1 cellular context compared by ENCODE assay signal in the genomic region with DNA sequence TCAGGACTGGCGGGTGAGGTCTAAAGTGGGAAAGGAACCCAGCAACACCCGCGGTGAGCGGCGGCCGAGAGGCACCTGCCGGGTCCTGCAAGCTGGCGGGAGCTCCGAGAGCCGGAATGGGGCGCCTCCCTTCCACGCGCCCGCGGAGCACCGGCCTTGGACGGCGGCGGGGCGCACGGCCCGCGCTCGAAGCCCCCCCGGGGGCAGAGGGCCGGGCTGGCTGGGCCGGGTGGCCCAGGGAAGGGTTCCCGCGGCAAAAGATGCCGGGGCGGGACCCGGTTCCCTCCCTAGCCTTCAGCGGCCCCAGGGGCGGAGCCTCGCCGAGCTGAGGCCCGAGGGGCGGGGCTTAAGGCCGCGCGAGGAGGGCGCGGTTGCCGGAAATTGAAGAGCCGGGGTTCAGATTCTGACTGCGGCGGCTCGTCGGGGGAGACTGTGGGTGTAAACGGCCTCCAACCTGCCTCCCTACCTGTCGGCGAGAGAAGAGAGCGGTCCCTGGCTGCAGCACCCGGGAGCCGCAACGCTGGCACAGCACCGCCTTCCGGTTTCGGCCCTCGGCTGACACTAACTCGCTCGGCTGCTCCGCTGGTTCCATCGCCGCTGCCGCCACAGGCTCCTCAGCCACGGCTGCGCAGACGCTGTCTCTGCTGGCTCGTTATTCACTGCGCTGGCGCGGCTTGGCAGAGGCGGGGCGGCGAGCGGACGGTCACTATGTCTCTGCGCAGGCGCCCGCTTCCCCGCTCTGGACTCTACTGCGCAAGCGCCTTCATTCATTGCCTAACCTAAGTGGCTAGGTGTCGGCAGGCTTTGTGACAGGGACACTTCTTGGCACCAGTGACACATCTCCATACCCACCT.
TF ChIP-seq lines count a peak whose summit lies in the region.

Gene RABIF (minus strand): TSS at position 643 of the 854 bp plus-strand sequence. CDS start 51 bp downstream, at position 592.

TF ChIP-seq in HepG2, 621 proteins besides CTCF, POLR2A, EP300 and RAD21 (continued from another document and continues in another):
- TF ChIP-seq, protein P1, sequence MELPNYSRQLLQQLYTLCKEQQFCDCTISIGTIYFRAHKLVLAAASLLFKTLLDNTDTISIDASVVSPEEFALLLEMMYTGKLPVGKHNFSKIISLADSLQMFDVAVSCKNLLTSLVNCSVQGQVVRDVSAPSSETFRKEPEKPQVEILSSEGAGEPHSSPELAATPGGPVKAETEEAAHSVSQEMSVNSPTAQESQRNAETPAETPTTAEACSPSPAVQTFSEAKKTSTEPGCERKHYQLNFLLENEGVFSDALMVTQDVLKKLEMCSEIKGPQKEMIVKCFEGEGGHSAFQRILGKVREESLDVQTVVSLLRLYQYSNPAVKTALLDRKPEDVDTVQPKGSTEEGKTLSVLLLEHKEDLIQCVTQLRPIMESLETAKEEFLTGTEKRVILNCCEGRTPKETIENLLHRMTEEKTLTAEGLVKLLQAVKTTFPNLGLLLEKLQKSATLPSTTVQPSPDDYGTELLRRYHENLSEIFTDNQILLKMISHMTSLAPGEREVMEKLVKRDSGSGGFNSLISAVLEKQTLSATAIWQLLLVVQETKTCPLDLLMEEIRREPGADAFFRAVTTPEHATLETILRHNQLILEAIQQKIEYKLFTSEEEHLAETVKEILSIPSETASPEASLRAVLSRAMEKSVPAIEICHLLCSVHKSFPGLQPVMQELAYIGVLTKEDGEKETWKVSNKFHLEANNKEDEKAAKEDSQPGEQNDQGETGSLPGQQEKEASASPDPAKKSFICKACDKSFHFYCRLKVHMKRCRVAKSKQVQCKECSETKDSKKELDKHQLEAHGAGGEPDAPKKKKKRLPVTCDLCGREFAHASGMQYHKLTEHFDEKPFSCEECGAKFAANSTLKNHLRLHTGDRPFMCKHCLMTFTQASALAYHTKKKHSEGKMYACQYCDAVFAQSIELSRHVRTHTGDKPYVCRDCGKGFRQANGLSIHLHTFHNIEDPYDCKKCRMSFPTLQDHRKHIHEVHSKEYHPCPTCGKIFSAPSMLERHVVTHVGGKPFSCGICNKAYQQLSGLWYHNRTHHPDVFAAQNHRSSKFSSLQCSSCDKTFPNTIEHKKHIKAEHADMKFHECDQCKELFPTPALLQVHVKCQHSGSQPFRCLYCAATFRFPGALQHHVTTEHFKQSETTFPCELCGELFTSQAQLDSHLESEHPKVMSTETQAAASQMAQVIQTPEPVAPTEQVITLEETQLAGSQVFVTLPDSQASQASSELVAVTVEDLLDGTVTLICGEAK (IDR thresholded peaks at IDR 0.05), result no peak
- TF ChIP-seq, protein P1 (CRISPR knock-in tag; IDR thresholded peaks at IDR 0.05), result peak; percentile 73; the same call in 1 of the 2 replicates
- TF ChIP-seq CREB1 (IDR thresholded peaks at IDR 0.05) (no peak), CREB1 (CRISPR knock-in tag; IDR thresholded peaks at IDR 0.05) (no peak), ZSCAN29 (CRISPR knock-in tag; conservative IDR thresholded peaks at IDR 0.05) (0 out of 2 replicates have a peak, but pooled peaks have one; percentile 73), PCBP2 (optimal IDR thresholded peaks at IDR 0.05; ENCODE audit: low read depth, low read length, poor library complexity, severe bottlenecking) (no peak), PHF21A (CRISPR knock-in tag; IDR thresholded peaks at IDR 0.05) (peak; percentile 70), ZNF614 (CRISPR knock-in tag; IDR thresholded peaks at IDR 0.05; ENCODE audit: borderline replicate concordance) (0 out of 2 replicates have a peak, but pooled peaks have one; percentile 45), ZNF451 (CRISPR knock-in tag; IDR thresholded peaks at IDR 0.05) (peak; percentile 21; the same call in 1 of the 2 replicates), TAF15 (IDR thresholded peaks at IDR 0.05; ENCODE audit: low read depth, low read length, poor library complexity, severe bottlenecking) (peak; percentile 80), CREB3 (CRISPR knock-in tag; IDR thresholded peaks at IDR 0.05) (0 out of 2 replicates have a peak, but pooled peaks have one; percentile 70), MXI1 (IDR thresholded peaks at IDR 0.05; ENCODE audit: borderline replicate concordance, low read depth, low read length) (peak; percentile 63; the same call in 2 of the 3 replicates), TOE1 (CRISPR knock-in tag; IDR thresholded peaks at IDR 0.05) (0 out of 2 replicates have a peak, but pooled peaks have one; percentile 5), ZNF138 (CRISPR knock-in tag; IDR thresholded peaks at IDR 0.05; ENCODE audit: low read depth) (peak; percentile 62), TSC22D2 (CRISPR knock-in tag; IDR thresholded peaks at IDR 0.05; ENCODE audit: borderline replicate concordance) (no peak; the same call in 1 of the 2 replicates), SOX13 (IDR thresholded peaks at IDR 0.05) (no peak), SOX13 (CRISPR knock-in tag; conservative IDR thresholded peaks at IDR 0.05 in 1 of 2, IDR thresholded peaks at IDR 0.05 in 1 of 2) (0 out of 4 replicates have a peak, but pooled peaks of 1 of the 2 experiments have one; percentile 8), ZNF703 (CRISPR knock-in tag; IDR thresholded peaks at IDR 0.05; ENCODE audit: borderline replicate concordance) (peak; percentile 18; the same call in 1 of the 2 replicates), ZNF607 (CRISPR knock-in tag; IDR thresholded peaks at IDR 0.05; ENCODE audit: borderline replicate concordance) (peak; percentile 75; the same call in 1 of the 2 replicates), ELF1 (CRISPR knock-in tag; IDR thresholded peaks at IDR 0.05) (peak; percentile 88), NKX3-1 (CRISPR knock-in tag; IDR thresholded peaks at IDR 0.05) (peak; percentile 84; the same call in 1 of the 2 replicates), KMT2A (CRISPR knock-in tag; IDR thresholded peaks at IDR 0.05) (peak; percentile 73), ZNF556 (CRISPR knock-in tag; IDR thresholded peaks at IDR 0.05; ENCODE audit: borderline replicate concordance) (0 out of 2 replicates have a peak, but pooled peaks have one; percentile 78), ETV6 (CRISPR knock-in tag; conservative IDR thresholded peaks at IDR 0.05) (peak; percentile 42; the same call in 1 of the 2 replicates), ARHGAP35 (CRISPR knock-in tag; IDR thresholded peaks at IDR 0.05; ENCODE audit: borderline replicate concordance) (peak; percentile 71; the same call in 1 of the 2 replicates), PRDM4 (CRISPR knock-in tag; IDR thresholded peaks at IDR 0.05; ENCODE audit: borderline replicate concordance) (no peak), THAP7 (CRISPR knock-in tag; IDR thresholded peaks at IDR 0.05) (peak; percentile 93), ZNF232 (CRISPR knock-in tag; IDR thresholded peaks at IDR 0.05; ENCODE audit: borderline replicate concordance) (peak; percentile 79; the same call in 1 of the 2 replicates)
- TF ChIP-seq, protein P2, sequence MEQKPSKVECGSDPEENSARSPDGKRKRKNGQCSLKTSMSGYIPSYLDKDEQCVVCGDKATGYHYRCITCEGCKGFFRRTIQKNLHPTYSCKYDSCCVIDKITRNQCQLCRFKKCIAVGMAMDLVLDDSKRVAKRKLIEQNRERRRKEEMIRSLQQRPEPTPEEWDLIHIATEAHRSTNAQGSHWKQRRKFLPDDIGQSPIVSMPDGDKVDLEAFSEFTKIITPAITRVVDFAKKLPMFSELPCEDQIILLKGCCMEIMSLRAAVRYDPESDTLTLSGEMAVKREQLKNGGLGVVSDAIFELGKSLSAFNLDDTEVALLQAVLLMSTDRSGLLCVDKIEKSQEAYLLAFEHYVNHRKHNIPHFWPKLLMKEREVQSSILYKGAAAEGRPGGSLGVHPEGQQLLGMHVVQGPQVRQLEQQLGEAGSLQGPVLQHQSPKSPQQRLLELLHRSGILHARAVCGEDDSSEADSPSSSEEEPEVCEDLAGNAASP (CRISPR knock-in tag; IDR thresholded peaks at IDR 0.05; ENCODE audit: borderline replicate concordance), result no peak; the same call in 1 of the 2 replicates
- TF ChIP-seq, protein P3, sequence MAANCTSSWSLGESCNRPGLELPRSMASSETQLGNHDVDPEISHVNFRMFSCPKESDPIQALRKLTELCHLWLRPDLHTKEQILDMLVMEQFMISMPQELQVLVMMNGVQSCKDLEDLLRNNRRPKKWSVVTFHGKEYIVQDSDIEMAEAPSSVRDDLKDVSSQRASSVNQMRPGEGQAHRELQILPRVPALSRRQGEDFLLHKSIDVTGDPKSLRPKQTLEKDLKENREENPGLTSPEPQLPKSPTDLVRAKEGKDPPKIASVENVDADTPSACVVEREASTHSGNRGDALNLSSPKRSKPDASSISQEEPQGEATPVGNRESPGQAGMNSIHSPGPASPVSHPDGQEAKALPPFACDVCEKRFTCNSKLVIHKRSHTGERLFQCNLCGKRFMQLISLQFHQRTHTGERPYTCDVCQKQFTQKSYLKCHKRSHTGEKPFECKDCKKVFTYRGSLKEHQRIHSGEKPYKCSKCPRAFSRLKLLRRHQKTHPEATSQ (CRISPR knock-in tag; IDR thresholded peaks at IDR 0.05; ENCODE audit: borderline replicate concordance), result peak; percentile 83; the same call in 1 of the 2 replicates
- TF ChIP-seq, protein P4, sequence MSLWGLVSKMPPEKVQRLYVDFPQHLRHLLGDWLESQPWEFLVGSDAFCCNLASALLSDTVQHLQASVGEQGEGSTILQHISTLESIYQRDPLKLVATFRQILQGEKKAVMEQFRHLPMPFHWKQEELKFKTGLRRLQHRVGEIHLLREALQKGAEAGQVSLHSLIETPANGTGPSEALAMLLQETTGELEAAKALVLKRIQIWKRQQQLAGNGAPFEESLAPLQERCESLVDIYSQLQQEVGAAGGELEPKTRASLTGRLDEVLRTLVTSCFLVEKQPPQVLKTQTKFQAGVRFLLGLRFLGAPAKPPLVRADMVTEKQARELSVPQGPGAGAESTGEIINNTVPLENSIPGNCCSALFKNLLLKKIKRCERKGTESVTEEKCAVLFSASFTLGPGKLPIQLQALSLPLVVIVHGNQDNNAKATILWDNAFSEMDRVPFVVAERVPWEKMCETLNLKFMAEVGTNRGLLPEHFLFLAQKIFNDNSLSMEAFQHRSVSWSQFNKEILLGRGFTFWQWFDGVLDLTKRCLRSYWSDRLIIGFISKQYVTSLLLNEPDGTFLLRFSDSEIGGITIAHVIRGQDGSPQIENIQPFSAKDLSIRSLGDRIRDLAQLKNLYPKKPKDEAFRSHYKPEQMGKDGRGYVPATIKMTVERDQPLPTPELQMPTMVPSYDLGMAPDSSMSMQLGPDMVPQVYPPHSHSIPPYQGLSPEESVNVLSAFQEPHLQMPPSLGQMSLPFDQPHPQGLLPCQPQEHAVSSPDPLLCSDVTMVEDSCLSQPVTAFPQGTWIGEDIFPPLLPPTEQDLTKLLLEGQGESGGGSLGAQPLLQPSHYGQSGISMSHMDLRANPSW (CRISPR knock-in tag; IDR thresholded peaks at IDR 0.05; ENCODE audit: borderline replicate concordance), result peak; percentile 74; the same call in 1 of the 2 replicates
